Comparison of ENCODE assay signal across 8 cellular contexts in the genomic region with DNA sequence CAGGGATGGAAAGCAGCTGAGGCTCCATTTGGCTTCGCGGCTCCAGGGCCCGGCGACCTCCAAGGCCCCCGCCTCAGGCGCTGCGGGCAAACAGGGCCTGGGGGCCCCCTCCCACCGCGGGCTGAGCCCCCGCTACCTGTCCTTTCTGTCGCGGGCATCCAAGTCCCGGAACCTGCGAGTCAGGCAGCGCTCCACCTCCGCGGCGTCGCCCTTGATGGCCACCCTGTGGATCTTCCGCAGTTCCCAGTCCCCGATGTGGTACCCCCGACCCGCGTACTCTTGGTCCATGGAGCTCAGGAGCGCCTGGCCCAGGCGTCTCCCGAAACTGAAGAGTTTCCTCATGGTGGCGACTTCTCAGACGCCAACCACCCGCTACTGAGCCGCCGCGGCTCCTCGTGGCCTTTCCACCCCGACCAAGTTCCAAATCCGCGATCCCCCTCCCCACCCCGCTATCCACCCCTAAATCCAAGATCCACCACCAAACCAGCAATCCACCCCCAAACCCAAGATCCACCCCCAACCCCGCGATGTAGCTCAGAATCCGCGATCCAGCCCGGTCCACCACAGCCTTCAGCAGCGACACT.
DNase-seq lines count a peak whose midpoint lies in the region; ATAC-seq and TF ChIP-seq lines count a peak whose summit lies in the region.

No MANE protein-coding gene starts in this region.

- ATAC-seq in left cardiac atrium (peak; percentile 40 to 58), HG03457 (IDR thresholded peaks at IDR 0.05; ENCODE audit: unreplicated experiment) (no peak), HG02763 (IDR thresholded peaks at IDR 0.05; ENCODE audit: unreplicated experiment) (no peak), GM18858 (IDR thresholded peaks at IDR 0.05; ENCODE audit: unreplicated experiment) (no peak)

- in situ Hi-C loops in GM13977 (cut with MboI; ENCODE audit: low pct_unique_long_range_greater_than_20kb, low sequenced_read_pairs, unreplicated experiment): no loop called here

- DNase-seq in GM13977 (ENCODE audit: low spot score) (peak; percentile 12), left cardiac atrium (no peak), retinal pigment epithelial cell (ENCODE audit: low read depth) (no peak), NCI-H2171 (lab: John Stamatoyannopoulos, UW) (no peak)
- peak; percentile 57 for DNase-seq in activated CD8-positive, alpha-beta memory T cell treated with anti-CD3 and anti-CD28 coated beads, Interleukin-2, amount 50 U/mL, for 48 hours

- intact Hi-C loops in left cardiac atrium (cut with DNase I): no loop called here

- H3K4me3 ChIP-seq in retinal pigment epithelial cell (ENCODE audit: low read length): peak overlapping the region; percentile 41

- TF ChIP-seq CTCF in GM13977 (IDR thresholded peaks at IDR 0.05; ENCODE audit: extremely low read depth, insufficient read depth, missing control alignments): no peak
- TF ChIP-seq CTCF in retinal pigment epithelial cell (conservative IDR thresholded peaks at IDR 0.05; ENCODE audit: low read depth, low read length): no peak

Comparison
In these comparisons a context has a peak if more than half of its experiments do, and no peak if none do; other contexts are left out.
1. DNase-seq: peak in GM13977 (single experiment) and activated CD8-positive, alpha-beta memory T cell treated with anti-CD3 and anti-CD28 coated beads, Interleukin-2, amount 50 U/mL, for 48 hours (single experiment); none in left cardiac atrium (single experiment), retinal pigment epithelial cell (single experiment) and NCI-H2171 (single experiment).
2. ATAC-seq: peak in left cardiac atrium (2 of 2); none in HG03457 (single experiment), HG02763 (single experiment) and GM18858 (single experiment).